38 cellular contexts compared by ENCODE assay signal in the genomic region with DNA sequence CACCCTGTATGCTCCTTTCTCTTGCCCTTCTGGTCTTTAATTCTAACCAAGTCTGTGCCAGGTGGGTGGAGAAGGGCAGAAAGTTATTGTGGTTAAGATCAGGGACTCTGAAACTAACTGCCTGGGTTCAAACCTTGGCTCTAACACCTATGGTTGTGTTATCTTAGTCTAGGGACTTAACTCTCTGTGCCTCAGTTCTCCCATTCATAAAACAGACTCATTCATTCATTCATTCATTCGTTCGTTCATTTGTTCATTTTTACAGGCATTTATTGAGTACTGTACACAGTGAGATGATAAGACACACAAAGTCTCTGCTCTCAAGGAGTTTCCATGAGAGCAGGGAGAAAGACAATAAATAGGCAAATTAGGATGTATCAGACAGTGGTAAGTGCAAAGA. TPM values are rescaled to one million over a fixed set of nuclear protein-coding genes. Genes with fewer than 3 reads are reported as not detected.
"Had no signal": no experiment of that assay in that cellular context is flagged by ENCODE, and none has a peak within 500 bp of the region (broad histone marks: within the 10 kb centered on the region; RNA-seq: fewer than 3 reads in every experiment).

No MANE protein-coding gene starts in this region.

- ATAC-seq: activated CD8-positive, alpha-beta T cell treated with anti-CD3 and anti-CD28 coated beads for 36 hours; activated naive CD4-positive, alpha-beta T cell treated with anti-CD3 and anti-CD28 coated beads, Interleukin-2, amount 50 U/mL, for 72 hours; activated T-cell treated with anti-CD3 and anti-CD28 coated beads, Interleukin-2, amount 50 U/mL, for 4 hours; activated T-cell treated with anti-CD3 and anti-CD28 coated beads, Interleukin-2, amount 50 U/mL, for 72 hours; activated T-helper 17 cell treated with anti-CD3 and anti-CD28 coated beads, Interleukin-2, amount 50 U/mL, for 72 hours; body of pancreas had no signal

- H3K27me3 ChIP-seq: body of pancreas, brain microvascular endothelial cell had no signal

- H3K4me1 ChIP-seq: adrenal gland, body of pancreas, breast epithelium had no signal

- H3K9me3 ChIP-seq: adrenal gland, body of pancreas, breast epithelium had no signal

- H3K36me3 Mint-ChIP-seq: activated CD4-positive, alpha-beta memory T cell treated with anti-CD3 and anti-CD28 coated beads for 36 hours; activated naive CD4-positive, alpha-beta T cell treated with anti-CD3 and anti-CD28 coated beads, Interleukin-2, amount 50 U/mL, for 72 hours; activated naive CD8-positive, alpha-beta T cell treated with anti-CD3 and anti-CD28 coated beads for 36 hours had no signal

- H3K9me3 Mint-ChIP-seq: activated B cell treated with CpG ODN at 0.5 μM for 24 hours; activated CD4-positive, alpha-beta memory T cell treated with anti-CD3 and anti-CD28 coated beads for 36 hours; activated CD4-positive, alpha-beta T cell treated with anti-CD3 and anti-CD28 coated beads, Interleukin-2, amount 10 ng/mL, durations not matched to agents 24 days and 14 days; activated CD8-positive, alpha-beta T cell treated with anti-CD3 and anti-CD28 coated beads for 36 hours; activated naive CD4-positive, alpha-beta T cell treated with anti-CD3 and anti-CD28 coated beads for 36 hours; activated naive CD4-positive, alpha-beta T cell treated with anti-CD3 and anti-CD28 coated beads, Interleukin-2, amount 50 U/mL, for 72 hours; activated naive CD8-positive, alpha-beta T cell treated with anti-CD3 and anti-CD28 coated beads for 36 hours; activated T-cell treated with anti-CD3 and anti-CD28 coated beads, Interleukin-2, amount 50 U/mL, for 4 hours; activated T-cell treated with anti-CD3 and anti-CD28 coated beads, Interleukin-2, amount 50 U/mL, for 72 hours; activated T-helper 1 cell treated with anti-CD3 and anti-CD28 coated beads, Interleukin-12 subunit alpha, Interleukin-12 subunit beta, Interleukin-2, Interleukin-4 antibody, amounts not matched to agents 30 ng/mL and 10 ng/mL and 1 ng/mL, durations not matched to agents 14 hours and 24 hours and 36 hours; activated T-helper 17 cell treated with anti-CD3 and anti-CD28 coated beads, Interleukin-2, amount 50 U/mL, for 72 hours; T-helper 1 cell treated with Interleukin-12 subunit alpha and Interleukin-12 subunit beta and Interleukin-4 antibody, amounts not matched to agents 30 μg/mL and 1 μg/mL, for 36 hours; T-helper 2 cell treated with Interferon-gamma antibody and Interleukin-4, amounts not matched to agents 5 μg/mL and 100 μg/mL, for 36 hours had no signal

- H3K27ac ChIP-seq: adrenal gland, body of pancreas, brain microvascular endothelial cell, breast epithelium, VCaP had no signal

- DNase-seq: activated B cell treated with CpG ODN at 0.5 μM for 24 hours; activated CD4-positive, alpha-beta memory T cell treated with anti-CD3 and anti-CD28 coated beads for 36 hours; activated CD4-positive, alpha-beta T cell treated with anti-CD3 and anti-CD28 coated beads for 4 hours; activated CD4-positive, alpha-beta T cell treated with anti-CD3 and anti-CD28 coated beads, Interleukin-2, amount 10 ng/mL, durations not matched to agents 24 days and 14 days; activated CD4-positive, alpha-beta T cell treated with anti-CD3 and anti-CD28 coated beads, Interleukin-2, amount 50 U/mL, for 1 hour; activated CD4-positive, alpha-beta T cell treated with anti-CD3 and anti-CD28 coated beads, Interleukin-2, amount 50 U/mL, for 4 hours; activated CD4-positive, CD25-positive, alpha-beta regulatory T cell treated with anti-CD3 and anti-CD28 coated beads, Interleukin-2, amount 50 U/mL, for 72 hours; activated CD8-positive, alpha-beta memory T cell treated with anti-CD3 and anti-CD28 coated beads, Interleukin-2, amount 50 U/mL, for 4 hours; activated CD8-positive, alpha-beta T cell treated with anti-CD3 and anti-CD28 coated beads for 36 hours; activated effector memory CD4-positive, alpha-beta T cell treated with anti-CD3 and anti-CD28 coated beads, Interleukin-2, amount 50 U/mL, for 16 hours; activated gamma-delta T cell treated with Interleukin-2 at 50 U/mL for 16 hours; activated naive CD4-positive, alpha-beta T cell; activated naive CD4-positive, alpha-beta T cell treated with anti-CD3 and anti-CD28 coated beads for 36 hours; activated naive CD4-positive, alpha-beta T cell treated with anti-CD3 and anti-CD28 coated beads, Interleukin-2, amount 50 U/mL, for 16 hours; activated naive CD8-positive, alpha-beta T cell treated with anti-CD3 and anti-CD28 coated beads for 36 hours; activated T-cell treated with anti-CD3 and anti-CD28 coated beads for 4 hours; activated T-cell treated with anti-CD3 and anti-CD28 coated beads, Interleukin-2, amount 50 U/mL, for 1 hour; activated T-cell treated with anti-CD3 and anti-CD28 coated beads, Interleukin-2, amount 50 U/mL, for 4 hours; activated T-cell treated with anti-CD3 and anti-CD28 coated beads, Interleukin-2, amount 50 U/mL, for 72 hours; adrenal gland; amniotic stem cell; aorta; body of pancreas; brain microvascular endothelial cell; central memory CD4-positive, alpha-beta T cell; T-helper 2 cell; T-helper 9 cell had no signal

- H3K4me3 ChIP-seq: adrenal gland, body of pancreas, breast epithelium had no signal

- H3K27ac Mint-ChIP-seq: activated B cell treated with CpG ODN at 0.5 μM for 24 hours; activated CD4-positive, alpha-beta memory T cell treated with anti-CD3 and anti-CD28 coated beads for 36 hours; activated CD4-positive, alpha-beta T cell treated with anti-CD3 and anti-CD28 coated beads, Interleukin-2, amount 10 ng/mL, durations not matched to agents 24 days and 14 days; activated CD8-positive, alpha-beta T cell treated with anti-CD3 and anti-CD28 coated beads for 36 hours; activated naive CD4-positive, alpha-beta T cell treated with anti-CD3 and anti-CD28 coated beads for 36 hours; activated naive CD4-positive, alpha-beta T cell treated with anti-CD3 and anti-CD28 coated beads, Interleukin-2, amount 50 U/mL, for 72 hours; activated naive CD8-positive, alpha-beta T cell treated with anti-CD3 and anti-CD28 coated beads for 36 hours; activated T-cell treated with anti-CD3 and anti-CD28 coated beads, Interleukin-2, amount 50 U/mL, for 72 hours; activated T-helper 1 cell treated with anti-CD3 and anti-CD28 coated beads, Interleukin-12 subunit alpha, Interleukin-12 subunit beta, Interleukin-2, Interleukin-4 antibody, amounts not matched to agents 30 ng/mL and 10 ng/mL and 1 ng/mL, durations not matched to agents 14 hours and 24 hours and 36 hours; activated T-helper 17 cell treated with anti-CD3 and anti-CD28 coated beads, Interleukin-2, amount 50 U/mL, for 72 hours; T-helper 1 cell treated with Interleukin-12 subunit alpha and Interleukin-12 subunit beta and Interleukin-4 antibody, amounts not matched to agents 30 μg/mL and 1 μg/mL, for 36 hours; T-helper 2 cell treated with Interferon-gamma antibody and Interleukin-4, amounts not matched to agents 5 μg/mL and 100 μg/mL, for 36 hours had no signal

- H3K4me3 Mint-ChIP-seq: activated B cell treated with CpG ODN at 0.5 μM for 24 hours; activated CD4-positive, alpha-beta memory T cell treated with anti-CD3 and anti-CD28 coated beads for 36 hours; activated CD4-positive, alpha-beta T cell treated with anti-CD3 and anti-CD28 coated beads, Interleukin-2, amount 10 ng/mL, durations not matched to agents 24 days and 14 days; activated CD8-positive, alpha-beta T cell treated with anti-CD3 and anti-CD28 coated beads for 36 hours; activated naive CD4-positive, alpha-beta T cell treated with anti-CD3 and anti-CD28 coated beads for 36 hours; activated naive CD8-positive, alpha-beta T cell treated with anti-CD3 and anti-CD28 coated beads for 36 hours; activated T-cell treated with anti-CD3 and anti-CD28 coated beads, Interleukin-2, amount 50 U/mL, for 4 hours; activated T-cell treated with anti-CD3 and anti-CD28 coated beads, Interleukin-2, amount 50 U/mL, for 72 hours; activated T-helper 1 cell treated with anti-CD3 and anti-CD28 coated beads, Interleukin-12 subunit alpha, Interleukin-12 subunit beta, Interleukin-2, Interleukin-4 antibody, amounts not matched to agents 30 ng/mL and 10 ng/mL and 1 ng/mL, durations not matched to agents 14 hours and 24 hours and 36 hours; activated T-helper 17 cell treated with anti-CD3 and anti-CD28 coated beads, Interleukin-2, amount 50 U/mL, for 72 hours; T-helper 1 cell treated with Interleukin-12 subunit alpha and Interleukin-12 subunit beta and Interleukin-4 antibody, amounts not matched to agents 30 μg/mL and 1 μg/mL, for 36 hours; T-helper 2 cell treated with Interferon-gamma antibody and Interleukin-4, amounts not matched to agents 5 μg/mL and 100 μg/mL, for 36 hours had no signal

- H3K4me1 Mint-ChIP-seq: activated B cell treated with CpG ODN at 0.5 μM for 24 hours; activated CD4-positive, alpha-beta T cell treated with anti-CD3 and anti-CD28 coated beads, Interleukin-2, amount 10 ng/mL, durations not matched to agents 24 days and 14 days; activated naive CD8-positive, alpha-beta T cell treated with anti-CD3 and anti-CD28 coated beads for 36 hours; activated T-helper 17 cell treated with anti-CD3 and anti-CD28 coated beads, Interleukin-2, amount 50 U/mL, for 72 hours had no signal

- H3K36me3 ChIP-seq: adrenal gland, brain microvascular endothelial cell, breast epithelium had no signal

- FAIRE-seq: astrocyte, TTC549 had no signal

RNA-seq across cellular contexts. Expression of a gene that starts 30.1 kb away (rescaled TPM):
- total RNA-seq: activated B cell treated with CpG ODN at 0.5 μM for 24 hours; activated CD4-positive, alpha-beta memory T cell treated with anti-CD3 and anti-CD28 coated beads for 36 hours; activated CD4-positive, alpha-beta T cell treated with anti-CD3 and anti-CD28 coated beads, Interleukin-2, amount 10 ng/mL, durations not matched to agents 24 days and 14 days; activated CD8-positive, alpha-beta memory T cell treated with anti-CD3 and anti-CD28 coated beads for 36 hours; activated CD8-positive, alpha-beta T cell treated with anti-CD3 and anti-CD28 coated beads for 36 hours; activated naive CD4-positive, alpha-beta T cell treated with anti-CD3 and anti-CD28 coated beads for 36 hours; activated naive CD4-positive, alpha-beta T cell treated with anti-CD3 and anti-CD28 coated beads, Interleukin-2, amount 50 U/mL, for 72 hours; activated naive CD8-positive, alpha-beta T cell treated with anti-CD3 and anti-CD28 coated beads for 36 hours; activated T-cell treated with anti-CD3 and anti-CD28 coated beads, Interleukin-2, amount 50 U/mL, for 4 hours; activated T-cell treated with anti-CD3 and anti-CD28 coated beads, Interleukin-2, amount 50 U/mL, for 72 hours; activated T-helper 1 cell treated with anti-CD3 and anti-CD28 coated beads, Interleukin-12 subunit alpha, Interleukin-12 subunit beta, Interleukin-2, Interleukin-4 antibody, amounts not matched to agents 30 ng/mL and 10 ng/mL and 1 ng/mL, durations not matched to agents 14 hours and 24 hours and 36 hours; activated T-helper 17 cell treated with anti-CD3 and anti-CD28 coated beads, Interleukin-2, amount 50 U/mL, for 72 hours; adrenal gland; aorta; breast epithelium; cardiac septum had no signal
- polyA plus RNA-seq: adrenal gland had no signal
